ENCODE assay signal across 17 cellular contexts in genomic region chr20:63191400-63191799, GRCh38. TPM values are rescaled to one million over a fixed set of nuclear protein-coding genes. Genes with fewer than 3 reads are reported as not detected.
DNase-seq lines count a peak whose midpoint lies in the region; ATAC-seq and TF ChIP-seq lines count a peak whose summit lies in the region.
"Had no signal": no experiment of that assay in that cellular context is flagged by ENCODE, and none has a peak within 500 bp of the region (broad histone marks: within the 10 kb centered on the region; RNA-seq: fewer than 3 reads in every experiment).

No MANE protein-coding gene starts in this region.

- peaks cover 13% of the 10 kb centered on the region for H3K36me3 ChIP-seq in suprapubic skin

- TF ChIP-seq EP300 in suprapubic skin (IDR thresholded peaks at IDR 0.05), result no peak

- no peak overlapping the region for H3K27ac Mint-ChIP-seq in activated CD8-positive, alpha-beta T cell treated with anti-CD3 and anti-CD28 coated beads, Interleukin-2, amount 10 ng/mL, durations not matched to agents 7 days and 5 days
- no peak overlapping the region for H3K27ac Mint-ChIP-seq in activated naive CD8-positive, alpha-beta T cell treated with anti-CD3 and anti-CD28 coated beads for 36 hours
- H3K27ac Mint-ChIP-seq: activated naive CD8-positive, alpha-beta T cell treated with anti-CD3 and anti-CD28 coated beads, Interleukin-2, amount 50 U/mL, for 24 hours; B cell had no signal

- ATAC-seq in foreskin keratinocyte, result peak; percentile 79
- ATAC-seq in activated CD8-positive, alpha-beta T cell treated with anti-CD3 and anti-CD28 coated beads, Interleukin-2, amount 10 ng/mL, durations not matched to agents 7 days and 5 days, result no peak
- ATAC-seq: activated naive CD8-positive, alpha-beta T cell treated with anti-CD3 and anti-CD28 coated beads, Interleukin-2, amount 50 U/mL, for 24 hours had no signal

- no peaks in the 10 kb centered on the region for H3K9me3 Mint-ChIP-seq in activated CD8-positive, alpha-beta T cell treated with anti-CD3 and anti-CD28 coated beads, Interleukin-2, amount 10 ng/mL, durations not matched to agents 7 days and 5 days (ENCODE audit: insufficient read depth)
- no peaks in the 10 kb centered on the region for H3K9me3 Mint-ChIP-seq in activated naive CD8-positive, alpha-beta T cell treated with anti-CD3 and anti-CD28 coated beads for 36 hours
- H3K9me3 Mint-ChIP-seq: activated naive CD8-positive, alpha-beta T cell treated with anti-CD3 and anti-CD28 coated beads, Interleukin-2, amount 50 U/mL, for 24 hours had no signal

- peaks cover 12% of the 10 kb centered on the region for H3K36me3 Mint-ChIP-seq in activated CD8-positive, alpha-beta T cell treated with anti-CD3 and anti-CD28 coated beads, Interleukin-2, amount 10 ng/mL, durations not matched to agents 7 days and 5 days (ENCODE audit: low read depth)
- H3K36me3 Mint-ChIP-seq in activated naive CD8-positive, alpha-beta T cell treated with anti-CD3 and anti-CD28 coated beads for 36 hours, result peaks cover 3% of the 10 kb centered on the region

- H3K27me3 ChIP-seq in foreskin keratinocyte, result peaks cover 2% of the 10 kb centered on the region
- H3K27me3 ChIP-seq in suprapubic skin, result no peaks in the 10 kb centered on the region
- H3K27me3 ChIP-seq: spleen had no signal

- in situ Hi-C loops in Caki2 (cut with HindIII; ENCODE audit: low pct_unique_long_range_greater_than_20kb, low sequenced_read_pairs), result no loop called here

- no peaks in the 10 kb centered on the region for H3K4me1 ChIP-seq in foreskin keratinocyte
- no peaks in the 10 kb centered on the region for H3K4me1 ChIP-seq in suprapubic skin
- H3K4me1 ChIP-seq: spleen had no signal

- no peak overlapping the region for H3K4me3 Mint-ChIP-seq in activated CD8-positive, alpha-beta T cell treated with anti-CD3 and anti-CD28 coated beads, Interleukin-2, amount 10 ng/mL, durations not matched to agents 7 days and 5 days
- H3K4me3 Mint-ChIP-seq in activated naive CD8-positive, alpha-beta T cell treated with anti-CD3 and anti-CD28 coated beads for 36 hours, result no peak overlapping the region
- H3K4me3 Mint-ChIP-seq: activated naive CD8-positive, alpha-beta T cell treated with anti-CD3 and anti-CD28 coated beads, Interleukin-2, amount 50 U/mL, for 24 hours; B cell had no signal

- CTCF ChIA-PET in activated CD8-positive, alpha-beta T cell treated with anti-CD3 and anti-CD28 coated beads, Interleukin-2, amount 10 ng/mL, durations not matched to agents 7 days and 5 days (lab: Charles Lee), result interaction anchor here (1.0 kb wide), 1 partner anchor 32 kb away, joined by 3 read pairs; no protein-coding TSS in a partner anchor

- H3K9me3 ChIP-seq in suprapubic skin, result no peaks in the 10 kb centered on the region
- H3K9me3 ChIP-seq: spleen had no signal

- H3K27me3 Mint-ChIP-seq in activated CD8-positive, alpha-beta T cell treated with anti-CD3 and anti-CD28 coated beads, Interleukin-2, amount 10 ng/mL, durations not matched to agents 7 days and 5 days (ENCODE audit: low read depth), result no peaks in the 10 kb centered on the region
- H3K27me3 Mint-ChIP-seq in activated naive CD8-positive, alpha-beta T cell treated with anti-CD3 and anti-CD28 coated beads for 36 hours, result no peaks in the 10 kb centered on the region
- H3K27me3 Mint-ChIP-seq: activated naive CD8-positive, alpha-beta T cell treated with anti-CD3 and anti-CD28 coated beads, Interleukin-2, amount 50 U/mL, for 24 hours; B cell had no signal

- H3K27ac ChIP-seq in foreskin keratinocyte (no peak overlapping the region), suprapubic skin (no peak overlapping the region)
- H3K27ac ChIP-seq: spleen had no signal

- WGBS in suprapubic skin, result 54% methylated on average over 13 of the region's 14 CpGs

- H3K4me1 Mint-ChIP-seq in activated CD8-positive, alpha-beta T cell treated with anti-CD3 and anti-CD28 coated beads, Interleukin-2, amount 10 ng/mL, durations not matched to agents 7 days and 5 days (ENCODE audit: low read depth), result no peaks in the 10 kb centered on the region
- H3K4me1 Mint-ChIP-seq in activated naive CD8-positive, alpha-beta T cell treated with anti-CD3 and anti-CD28 coated beads for 36 hours, result peaks cover 2% of the 10 kb centered on the region

- no peak for TF ChIP-seq CTCF in foreskin keratinocyte (conservative IDR thresholded peaks at IDR 0.05)
- no peak for TF ChIP-seq CTCF in suprapubic skin (IDR thresholded peaks at IDR 0.05)

- H3K4me3 ChIP-seq in suprapubic skin, result no peak overlapping the region
- H3K4me3 ChIP-seq: spleen had no signal

- DNase-seq in Caki2 (ENCODE audit: low read depth) (peak; percentile 93), M059J (ENCODE audit: low read depth) (peak; percentile 80), NCI-H774 (lab: John Stamatoyannopoulos, UW) (peak; percentile 92), foreskin keratinocyte (peak; percentile 59 to 75), suprapubic skin (ENCODE audit: low spot score in 2 of 2) (no peak), NCI-H187 treated with DMSO at 0.1 percent for 48 hours (lab: John Stamatoyannopoulos, UW) (no peak)
- no peak for DNase-seq in activated CD8-positive, alpha-beta T cell treated with anti-CD3 and anti-CD28 coated beads, Interleukin-2, amount 10 ng/mL, durations not matched to agents 7 days and 5 days
- no peak for DNase-seq in activated naive CD8-positive, alpha-beta T cell treated with anti-CD3 and anti-CD28 coated beads for 36 hours
- DNase-seq: activated naive CD8-positive, alpha-beta T cell treated with anti-CD3 and anti-CD28 coated beads, Interleukin-2, amount 50 U/mL, for 24 hours; effector CD4-positive, alpha-beta T cell; hippocampal formation; NCI-H526 treated with DMSO at 0.1 percent for 48 hours had no signal

- no peak for TF ChIP-seq POLR2A in suprapubic skin (IDR thresholded peaks at IDR 0.05)

- POLR2A ChIA-PET in activated CD8-positive, alpha-beta T cell treated with anti-CD3 and anti-CD28 coated beads, Interleukin-2, amount 10 ng/mL, durations not matched to agents 7 days and 5 days (lab: Charles Lee), result no interaction called here

RNA-seq across cellular contexts. Expression of gene YTHDF1, which starts 24.5 kb away (rescaled TPM):
- total RNA-seq in Caki2 (2014; rRNA removed; shearing (Covaris generic); ENCODE audit: low replicate concordance), result 20.0 and 26.9 TPM in 2 replicates
- 28.4 and 41.2 TPM in 2 replicates for total RNA-seq in M059J (2014; rRNA removed; shearing (Covaris generic))
- total RNA-seq in foreskin keratinocyte (36.2 and 36.4 TPM in 2 replicates), suprapubic skin (10 to 100 TPM; 32.7 to 40.6 (median 34.0) TPM)
- 21.8 and 23.1 TPM in 2 replicates for polyA plus RNA-seq in foreskin keratinocyte
- 10 to 100 TPM; 36.2 to 38.7 TPM for total RNA-seq in activated CD8-positive, alpha-beta T cell treated with anti-CD3 and anti-CD28 coated beads, Interleukin-2, amount 10 ng/mL, durations not matched to agents 7 days and 5 days
- total RNA-seq in activated naive CD8-positive, alpha-beta T cell treated with anti-CD3 and anti-CD28 coated beads for 36 hours, result 10 to 100 TPM; 47.4 to 48.3 TPM

RNA-seq across cellular contexts. Expression of gene BIRC7, which starts 44.3 kb away (rescaled TPM):
- total RNA-seq in Caki2 (2014; rRNA removed; shearing (Covaris generic); ENCODE audit: low replicate concordance), result not detected in 2 replicates
- not detected in 2 replicates for total RNA-seq in M059J (2014; rRNA removed; shearing (Covaris generic))
- total RNA-seq in foreskin keratinocyte (not detected in 2 replicates), suprapubic skin (1 to 10 TPM in 3 of 4 donors, under 1 TPM in 1; 0.49 to 3.0 (median 1.7) TPM)
- polyA plus RNA-seq in foreskin keratinocyte, result not detected in 2 replicates
- under 1 TPM; 0.37 to 0.74 TPM for total RNA-seq in activated CD8-positive, alpha-beta T cell treated with anti-CD3 and anti-CD28 coated beads, Interleukin-2, amount 10 ng/mL, durations not matched to agents 7 days and 5 days
- under 1 TPM; 0.23 to 0.34 TPM for total RNA-seq in activated naive CD8-positive, alpha-beta T cell treated with anti-CD3 and anti-CD28 coated beads for 36 hours
- total RNA-seq: activated CD8-positive, alpha-beta memory T cell treated with anti-CD3 and anti-CD28 coated beads for 36 hours; B cell; myocyte; T-helper 1 cell treated with Interleukin-12 subunit alpha and Interleukin-12 subunit beta and Interleukin-4 antibody, amounts not matched to agents 30 ng/mL and 1 ng/mL, for 36 hours had no signal

Comparison
In these comparisons a context has a peak if more than half of its experiments do, and no peak if none do; other contexts are left out.
1. DNase-seq: peak in Caki2 (single experiment), M059J (single experiment), NCI-H774 (single experiment) and foreskin keratinocyte (2 of 2); none in suprapubic skin (0 of 2), NCI-H187 treated with DMSO at 0.1 percent for 48 hours (single experiment), activated CD8-positive, alpha-beta T cell treated with anti-CD3 and anti-CD28 coated beads, Interleukin-2, amount 10 ng/mL, durations not matched to agents 7 days and 5 days (single experiment) and activated naive CD8-positive, alpha-beta T cell treated with anti-CD3 and anti-CD28 coated beads for 36 hours (single experiment).